Comparison of ENCODE assay signal across 24 cellular contexts in the genomic region with DNA sequence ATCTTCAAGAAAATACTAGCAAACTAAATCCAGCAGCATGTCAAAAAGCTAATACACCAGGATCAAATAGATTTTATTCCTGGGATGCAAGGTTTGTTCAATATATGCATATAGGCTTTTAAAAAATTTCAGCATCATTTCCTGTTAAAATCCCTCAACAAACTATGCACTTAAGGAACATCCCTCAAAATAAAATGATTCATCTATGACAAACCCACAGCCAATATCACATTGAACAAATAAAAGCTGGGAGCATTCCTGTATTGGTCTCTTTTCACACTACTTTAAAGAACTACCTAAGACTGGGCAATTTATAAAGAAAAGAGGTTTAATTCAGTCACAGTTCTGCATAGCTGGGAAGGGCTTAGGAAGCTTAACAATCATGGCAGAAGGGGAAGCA.
DNase-seq lines count a peak whose midpoint lies in the region; ATAC-seq, FAIRE-seq and TF ChIP-seq lines count a peak whose summit lies in the region.
"Had no signal": no experiment of that assay in that cellular context is flagged by ENCODE, and none has a peak within 500 bp of the region (broad histone marks: within the 10 kb centered on the region; RNA-seq: fewer than 3 reads in every experiment).

No MANE protein-coding gene starts in this region.

- CTCF ChIA-PET in PC-3 (lab: Charles Lee) = no interaction called here
- CTCF ChIA-PET in OCI-LY7 (lab: Charles Lee; ENCODE audit: unreplicated experiment) = no interaction called here

- H3K27ac ChIP-seq in PC-3 (ENCODE audit: low read length) = peak overlapping the region; percentile 9; the same call in 1 of the 2 replicates
- no peak overlapping the region for H3K27ac ChIP-seq in OCI-LY7 (ENCODE audit: low read depth, low read length, poor library complexity, severe bottlenecking)
- H3K27ac ChIP-seq: 22Rv1; A549; BLaER1 treated with 17β-estradiol and CSF1 and Interleukin-3, amounts not matched to agents 10 nM and 100 nM; C4-2B had no signal

- H3K4me2 ChIP-seq in PC-3 (ENCODE audit: low read length) = no peak overlapping the region
- no peak overlapping the region for H3K4me2 ChIP-seq in OCI-LY7 (ENCODE audit: low read length)
- H3K4me2 ChIP-seq: A549; BLaER1 treated with 17β-estradiol and CSF1 and Interleukin-3, amounts not matched to agents 10 nM and 100 nM had no signal

- BruUV-seq in PC-3 (replicated peaks; lab: Mats Ljungman, UMichigan) = no TSS peak
- BruUV-seq in OCI-LY7 (replicated peaks; lab: Mats Ljungman, UMichigan) = no TSS peak

- POLR2A ChIA-PET in PC-3 (lab: Charles Lee; ENCODE audit: unreplicated experiment) = no interaction called here
- POLR2A ChIA-PET in OCI-LY7 (lab: Charles Lee) = no interaction called here

- H3K9me2 ChIP-seq in PC-3 (replicated peaks; ENCODE audit: low read length) (no peaks in the 10 kb centered on the region), OCI-LY7 (ENCODE audit: insufficient read depth, low read length) (no peaks in the 10 kb centered on the region)

- no peak overlapping the region for H2AFZ ChIP-seq in PC-3 (ENCODE audit: low read length)
- no peak overlapping the region for H2AFZ ChIP-seq in OCI-LY7 (ENCODE audit: low read length)

- H3K4me1 ChIP-seq in PC-3 (ENCODE audit: insufficient read depth, low read length) (peaks cover 11% of the 10 kb centered on the region), OCI-LY7 (ENCODE audit: insufficient read depth, low read length, poor library complexity, severe bottlenecking) (no peaks in the 10 kb centered on the region)
- H3K4me1 ChIP-seq: A549; BLaER1 treated with 17β-estradiol and CSF1 and Interleukin-3, amounts not matched to agents 10 nM and 100 nM; Caco-2 had no signal

- ATAC-seq in PC-3 = peak; percentile 90
- no peak for ATAC-seq in stimulated activated naive CD8-positive, alpha-beta T cell treated with anti-CD3 and anti-CD28 coated beads, Interleukin-15, Interleukin-2, amounts not matched to agents 100 U/mL and 50 U/mL, for 24 hours
- ATAC-seq: A549; CD8-positive, alpha-beta T cell; GM12878 had no signal

- H3K79me2 ChIP-seq in PC-3 (ENCODE audit: low read length) = no peaks in the 10 kb centered on the region
- no peaks in the 10 kb centered on the region for H3K79me2 ChIP-seq in OCI-LY7 (ENCODE audit: insufficient read depth, low read depth, low read length)

- H4K20me1 ChIP-seq in PC-3 (ENCODE audit: low read length) = no peaks in the 10 kb centered on the region
- no peaks in the 10 kb centered on the region for H4K20me1 ChIP-seq in OCI-LY7 (ENCODE audit: insufficient read depth, low read length)
- H4K20me1 ChIP-seq: BLaER1 treated with 17β-estradiol and CSF1 and Interleukin-3, amounts not matched to agents 10 nM and 100 nM had no signal

- DNase-seq in ELR (ENCODE audit: low read depth) = peak; percentile 2
- DNase-seq in HT1080 (ENCODE audit: low read depth) = peak; percentile 31
- peak; percentile 64 for DNase-seq in PC-3
- peak; percentile 58 for DNase-seq in bronchial epithelial cell (ENCODE audit: low read depth)
- no peak for DNase-seq in nucleus accumbens (lab: John Stamatoyannopoulos, UW)
- no peak for DNase-seq in OCI-LY7 (ENCODE audit: low spot score)
- DNase-seq in HUDEP-2 (lab: John Stamatoyannopoulos, UW; ENCODE audit: unreplicated experiment in 76 of 76) = no peak
- no peak for DNase-seq in stimulated activated naive CD8-positive, alpha-beta T cell treated with anti-CD3 and anti-CD28 coated beads, Interleukin-15, Interleukin-2, amounts not matched to agents 100 U/mL and 50 U/mL, for 24 hours
- DNase-seq: AML-193; Caco-2; Calu3; CD4-positive, alpha-beta T cell; CD8-positive, alpha-beta T cell; DMS79 treated with DMSO at 0.1 percent for 48 hours; GDM1 had no signal

- H3K9me3 ChIP-seq in PC-3 (ENCODE audit: low read length) (no peaks in the 10 kb centered on the region), OCI-LY7 (ENCODE audit: low read length) (no peaks in the 10 kb centered on the region)
- H3K9me3 ChIP-seq: A549, Caco-2 had no signal

- TF ChIP-seq CTCF in PC-3 (conservative IDR thresholded peaks at IDR 0.05; ENCODE audit: low read depth, low read length) (no peak), bronchial epithelial cell (IDR thresholded peaks at IDR 0.05; ENCODE audit: insufficient read depth, low read length, severe bottlenecking) (no peak), OCI-LY7 (conservative IDR thresholded peaks at IDR 0.05; ENCODE audit: low read length) (no peak)

- no peak overlapping the region for H3K9ac ChIP-seq in PC-3 (ENCODE audit: low read length)
- H3K9ac ChIP-seq: BLaER1 treated with 17β-estradiol and CSF1 and Interleukin-3, amounts not matched to agents 10 nM and 100 nM had no signal

- no peaks in the 10 kb centered on the region for H3K27me3 ChIP-seq in PC-3 (ENCODE audit: low read length)
- H3K27me3 ChIP-seq in bronchial epithelial cell (ENCODE audit: control insufficient read depth, insufficient read depth, low read length) = no peaks in the 10 kb centered on the region
- H3K27me3 ChIP-seq: BLaER1 treated with 17β-estradiol and CSF1 and Interleukin-3, amounts not matched to agents 10 nM and 100 nM had no signal

- intact Hi-C loops in PC-3 (cut with micrococcal nuclease) (no loop called here), OCI-LY7 (cut with micrococcal nuclease; ENCODE audit: unreplicated experiment) (no loop called here)

- H3K36me3 ChIP-seq in PC-3 (ENCODE audit: low read depth, low read length) = no peaks in the 10 kb centered on the region
- H3K36me3 ChIP-seq in bronchial epithelial cell (ENCODE audit: control insufficient read depth, insufficient read depth, low read length) = no peaks in the 10 kb centered on the region
- H3K36me3 ChIP-seq in OCI-LY7 (ENCODE audit: insufficient read depth, low read length) = no peaks in the 10 kb centered on the region
- H3K36me3 ChIP-seq: BLaER1 treated with 17β-estradiol and CSF1 and Interleukin-3, amounts not matched to agents 10 nM and 100 nM had no signal

- no peak overlapping the region for H3K4me3 ChIP-seq in PC-3 (ENCODE audit: low read length)
- H3K4me3 ChIP-seq in bronchial epithelial cell (ENCODE audit: low read depth, low read length) = no peak overlapping the region
- H3K4me3 ChIP-seq in OCI-LY7 (ENCODE audit: low read depth, low read length, poor library complexity, severe bottlenecking) = no peak overlapping the region
- H3K4me3 ChIP-seq: A549; BLaER1 treated with 17β-estradiol and CSF1 and Interleukin-3, amounts not matched to agents 10 nM and 100 nM; GM12878 had no signal

- peaks cover 4% of the 10 kb centered on the region for H3F3A ChIP-seq in PC-3 (ENCODE audit: low read length, unreplicated experiment)

- FAIRE-seq in bronchial epithelial cell (lab: Jason Lieb, UNC) = no peak
- FAIRE-seq: A549, D721Med, GM12878, GM12892, GM18507, GM19239 had no signal

Comparison
In these comparisons a context has a peak if more than half of its experiments do, and no peak if none do; other contexts are left out.
1. DNase-seq: peak in ELR (single experiment), HT1080 (single experiment), PC-3 (single experiment) and bronchial epithelial cell (single experiment); none in nucleus accumbens (0 of 56), OCI-LY7 (single experiment), HUDEP-2 (0 of 76) and stimulated activated naive CD8-positive, alpha-beta T cell treated with anti-CD3 and anti-CD28 coated beads, Interleukin-15, Interleukin-2, amounts not matched to agents 100 U/mL and 50 U/mL, for 24 hours (single experiment).